ENCODE assay signal across 13 cellular contexts in genomic region chr6:44062105-44062770, GRCh38.
DNase-seq lines count a peak whose midpoint lies in the region; ATAC-seq and TF ChIP-seq lines count a peak whose summit lies in the region.
"Had no signal": no experiment of that assay in that cellular context is flagged by ENCODE, and none has a peak within 500 bp of the region (broad histone marks: within the 10 kb centered on the region; RNA-seq: fewer than 3 reads in every experiment).

No MANE protein-coding gene starts in this region.

- no peaks in the 10 kb centered on the region for H3F3A ChIP-seq in PC-3 (ENCODE audit: low read length, unreplicated experiment)

- no peaks in the 10 kb centered on the region for H3K79me2 ChIP-seq in ACC112 (ENCODE audit: control insufficient read depth, insufficient read depth, low read length, unreplicated experiment)
- no peaks in the 10 kb centered on the region for H3K79me2 ChIP-seq in PC-3 (ENCODE audit: low read length)

- POLR2A ChIA-PET in PC-3 (lab: Charles Lee; ENCODE audit: unreplicated experiment): no interaction called here

- TF ChIP-seq CTCF in PC-3 (conservative IDR thresholded peaks at IDR 0.05; ENCODE audit: low read depth, low read length) (no peak), dorsolateral prefrontal cortex (IDR thresholded peaks at IDR 0.05 in 54 of 56, conservative IDR thresholded peaks at IDR 0.05 in 2 of 56; ENCODE audit: low read depth in 1 of 56, partially characterized antibody in 56 of 56) (peak in 1 of 56 donors; percentile 7), liver (IDR thresholded peaks at IDR 0.05; ENCODE audit: low read depth, low read length, missing input control) (no peak), lower lobe of right lung (IDR thresholded peaks at IDR 0.05) (no peak)

- ATAC-seq in PC-3 (no peak), GM19463 (IDR thresholded peaks at IDR 0.05; ENCODE audit: unreplicated experiment) (no peak), GM18873 (IDR thresholded peaks at IDR 0.05; ENCODE audit: low FRiP score, unreplicated experiment) (no peak), lower lobe of right lung (no peak)
- ATAC-seq: body of pancreas had no signal

- BruUV-seq in PC-3 (replicated peaks; lab: Mats Ljungman, UMichigan): no TSS peak

- no peak for TF ChIP-seq RAD21 in liver (IDR thresholded peaks at IDR 0.05)

- H3K9me2 ChIP-seq in PC-3 (replicated peaks; ENCODE audit: low read length): no peaks in the 10 kb centered on the region

- H3K4me1 ChIP-seq in ACC112 (ENCODE audit: control insufficient read depth, insufficient read depth, low read length, unreplicated experiment) (peaks cover 81% of the 10 kb centered on the region), PC-3 (ENCODE audit: insufficient read depth, low read length) (peaks cover 54% of the 10 kb centered on the region), liver (ENCODE audit: control insufficient read depth in 4 of 4, insufficient read depth in 4 of 4, low read length in 3 of 4) (peaks cover 0 to 1% (median 0%) of the 10 kb centered on the region in 4 donors), lower lobe of right lung (peaks cover 42% of the 10 kb centered on the region)
- H3K4me1 ChIP-seq: body of pancreas had no signal

- no peaks in the 10 kb centered on the region for H3K9me3 ChIP-seq in PC-3 (ENCODE audit: low read length)
- no peaks in the 10 kb centered on the region for H3K9me3 ChIP-seq in liver (ENCODE audit: control insufficient read depth in 4 of 4, low read length in 3 of 4)
- no peaks in the 10 kb centered on the region for H3K9me3 ChIP-seq in lower lobe of right lung
- H3K9me3 ChIP-seq: body of pancreas had no signal

- H3K9ac ChIP-seq in PC-3 (ENCODE audit: low read length): peak overlapping the region; percentile 2; the same call in 1 of the 2 replicates
- H3K9ac ChIP-seq in liver (ENCODE audit: low read depth in 1 of 2, low read length in 2 of 2): no peak overlapping the region

- no peak overlapping the region for H3K4me2 ChIP-seq in PC-3 (ENCODE audit: low read length)

- H3K36me3 ChIP-seq in ACC112 (ENCODE audit: insufficient read depth, low read length) (no peaks in the 10 kb centered on the region), PC-3 (ENCODE audit: low read depth, low read length) (no peaks in the 10 kb centered on the region), liver (ENCODE audit: control insufficient read depth in 4 of 4, insufficient read depth in 3 of 4, low read depth in 1 of 4, low read length in 3 of 4) (no peaks in the 10 kb centered on the region), lower lobe of right lung (no peaks in the 10 kb centered on the region)

- H3K27ac ChIP-seq in ACC112 (ENCODE audit: low read depth, low read length) (peak overlapping the region; percentile 98), PC-3 (ENCODE audit: low read length) (peak overlapping the region; percentile 41; the same call in 1 of the 2 replicates), dorsolateral prefrontal cortex (peak overlapping the region in 47 of 59 donors; percentile 1 to 85 (median 55)), liver (ENCODE audit: low read depth in 1 of 2, low read length in 2 of 2) (no peak overlapping the region), lower lobe of right lung (no peak overlapping the region)
- H3K27ac ChIP-seq: body of pancreas, SK-N-MC had no signal

- H3K4me3 ChIP-seq in ACC112 (ENCODE audit: low read depth, low read length): no peak overlapping the region
- H3K4me3 ChIP-seq in PC-3 (ENCODE audit: low read length): no peak overlapping the region
- no peak overlapping the region for H3K4me3 ChIP-seq in dorsolateral prefrontal cortex
- H3K4me3 ChIP-seq in liver (ENCODE audit: low read depth in 1 of 3, low read length in 3 of 3): no peak overlapping the region
- H3K4me3 ChIP-seq in lower lobe of right lung: no peak overlapping the region
- H3K4me3 ChIP-seq: body of pancreas, SK-N-MC had no signal

- no peaks in the 10 kb centered on the region for H3K27me3 ChIP-seq in ACC112 (ENCODE audit: insufficient read depth, low read length)
- H3K27me3 ChIP-seq in PC-3 (ENCODE audit: low read length): no peaks in the 10 kb centered on the region
- no peaks in the 10 kb centered on the region for H3K27me3 ChIP-seq in dorsolateral prefrontal cortex
- H3K27me3 ChIP-seq in liver (ENCODE audit: control insufficient read depth in 4 of 4, insufficient read depth in 4 of 4, low read length in 3 of 4): no peaks in the 10 kb centered on the region
- no peaks in the 10 kb centered on the region for H3K27me3 ChIP-seq in lower lobe of right lung (ENCODE audit: low read depth)
- H3K27me3 ChIP-seq: body of pancreas had no signal

- in situ Hi-C loops in G401 (cut with HindIII; ENCODE audit: low sequenced_read_pairs): no loop called here

- H2AFZ ChIP-seq in ACC112 (ENCODE audit: low read length, unreplicated experiment): no peak overlapping the region
- H2AFZ ChIP-seq in PC-3 (ENCODE audit: low read length): no peak overlapping the region

- no peaks in the 10 kb centered on the region for H4K20me1 ChIP-seq in PC-3 (ENCODE audit: low read length)

- intact Hi-C loops in PC-3 (cut with micrococcal nuclease) (no loop called here), dorsolateral prefrontal cortex (cut with DNase I) (no loop called here), lower lobe of right lung (cut with DNase I) (no loop called here)

- DNase-seq in PC-3 (no peak), dorsolateral prefrontal cortex (no peak), G401 (ENCODE audit: low spot score) (no peak), lower lobe of right lung (no peak)
- DNase-seq: body of pancreas; NCI-H1694 treated with DMSO at 0.1 percent for 48 hours; NCI-H510A; stimulated activated naive CD4-positive, alpha-beta T cell had no signal

- CTCF ChIA-PET in PC-3 (lab: Charles Lee): no interaction called here

- 71% methylated on average over 3 of the region's 3 CpGs for WGBS in liver

TF ChIP-seq in liver, 16 proteins besides CTCF, POLR2A, EP300 and RAD21:
- TF ChIP-seq ATF3 (IDR thresholded peaks at IDR 0.05) (no peak), HNF4A (conservative IDR thresholded peaks at IDR 0.05) (peak; percentile 44 to 49), RXRA (IDR thresholded peaks at IDR 0.05) (no peak), JUND (IDR thresholded peaks at IDR 0.05) (no peak)

Comparison
In these comparisons a context has a peak if more than half of its experiments do, and no peak if none do; other contexts are left out.
1. H3K27ac ChIP-seq: peak in ACC112 (single experiment), PC-3 (single experiment) and dorsolateral prefrontal cortex (47 of 59); none in liver (0 of 2) and lower lobe of right lung (single experiment).